In genomic region chr2:216554755-216555154, GRCh38 we compare ENCODE assay signal across 11 cellular contexts. TPM values are rescaled to one million over a fixed set of nuclear protein-coding genes. Genes with fewer than 3 reads are reported as not detected.
DNase-seq lines count a peak whose midpoint lies in the region; ATAC-seq and TF ChIP-seq lines count a peak whose summit lies in the region.
"Had no signal": no experiment of that assay in that cellular context is flagged by ENCODE, and none has a peak within 500 bp of the region (broad histone marks: within the 10 kb centered on the region; RNA-seq: fewer than 3 reads in every experiment).

No MANE protein-coding gene starts in this region.

- DNase-seq in GM23248 = no peak
- DNase-seq in breast epithelium (ENCODE audit: low spot score in 2 of 2) = peak in 1 of 2 donors; percentile 90
- DNase-seq in lung (ENCODE audit: low spot score) = no peak
- DNase-seq in stimulated activated CD8-positive, alpha-beta memory T cell treated with anti-CD3 and anti-CD28 coated beads, Interleukin-4, amount 100 ng/mL, for 48 hours = no peak
- no peak for DNase-seq in T-helper 9 cell
- DNase-seq in COR-L47 (lab: John Stamatoyannopoulos, UW) = no peak
- DNase-seq in HCEC 1CT = no peak
- DNase-seq: GDM1, T-helper 17 cell had no signal

- H3K4me2 ChIP-seq in BLaER1 = peak overlapping the region; percentile 80
- H3K4me2 ChIP-seq in GM23248 (ENCODE audit: unreplicated experiment) = peak overlapping the region; percentile 12
- H3K4me2 ChIP-seq: PC-9 had no signal

- H3K9me3 ChIP-seq in BLaER1 (no peaks in the 10 kb centered on the region), GM23248 (ENCODE audit: low read depth) (no peaks in the 10 kb centered on the region), breast epithelium (no peaks in the 10 kb centered on the region), lung (ENCODE audit: control insufficient read depth in 2 of 2, insufficient read depth in 1 of 2, low read length in 1 of 2) (no peaks in the 10 kb centered on the region)

- in situ Hi-C loops in GM23248 (cut with MboI) = no loop called here

- H3K36me3 ChIP-seq in BLaER1 (no peaks in the 10 kb centered on the region), GM23248 (ENCODE audit: low read depth) (no peaks in the 10 kb centered on the region), breast epithelium (no peaks in the 10 kb centered on the region), lung (ENCODE audit: control insufficient read depth in 2 of 2, insufficient read depth in 2 of 2, low read length in 2 of 2) (no peaks in the 10 kb centered on the region)

- intact Hi-C loops in breast epithelium (cut with DNase I; ENCODE audit: low total_unique reads) = loop anchor here (1.0 kb wide), 1 partner anchor 12 kb away; no protein-coding TSS in a partner anchor

- no peak overlapping the region for H2AFZ ChIP-seq in GM23248
- H2AFZ ChIP-seq: PC-9 had no signal

- H3K79me2 ChIP-seq in GM23248 (ENCODE audit: insufficient read depth) = no peaks in the 10 kb centered on the region

- H3K9ac ChIP-seq in BLaER1 (no peak overlapping the region), GM23248 (no peak overlapping the region)

- 83 to 95% methylated on average over 1 of the region's 1 CpG for WGBS in GM23248 (ENCODE audit: low coverage in 1 of 2, low lambda C conversion rate in 2 of 2, missing lambda C conversion rate in 2 of 2), 2 experiments
- 46 to 62% methylated on average over 1 of the region's 1 CpG for WGBS in lung, 2 donors

- H3K4me3 ChIP-seq in BLaER1 = no peak overlapping the region
- no peak overlapping the region for H3K4me3 ChIP-seq in GM23248
- H3K4me3 ChIP-seq in breast epithelium = no peak overlapping the region
- H3K4me3 ChIP-seq in lung = no peak overlapping the region
- H3K4me3 ChIP-seq: PC-9 had no signal

- H3K4me1 ChIP-seq in BLaER1 (peaks cover 38% of the 10 kb centered on the region), GM23248 (ENCODE audit: insufficient read depth) (peaks cover 67% of the 10 kb centered on the region), breast epithelium (no peaks in the 10 kb centered on the region), lung (ENCODE audit: control insufficient read depth in 2 of 2, insufficient read depth in 2 of 2, low read length in 2 of 2) (peaks cover 3 to 12% of the 10 kb centered on the region in 2 donors)

- peaks cover 15% of the 10 kb centered on the region; the same call in 1 of the 2 replicates for H3F3A ChIP-seq in GM23248 (ENCODE audit: insufficient read depth)

- ATAC-seq in lung (ENCODE audit: insufficient read depth, low FRiP score) = peak; percentile 2
- ATAC-seq: T-helper 17 cell had no signal

- H4K20me1 ChIP-seq in BLaER1 = peaks cover 29% of the 10 kb centered on the region
- H4K20me1 ChIP-seq in GM23248 (ENCODE audit: insufficient read depth) = no peaks in the 10 kb centered on the region

- no peak overlapping the region for H3K27ac ChIP-seq in BLaER1
- no peak overlapping the region for H3K27ac ChIP-seq in GM23248
- H3K27ac ChIP-seq in breast epithelium = peak overlapping the region; percentile 86 to 90
- peak overlapping the region in 1 of 2 donors; percentile 77 for H3K27ac ChIP-seq in lung (ENCODE audit: low read depth in 1 of 2, low read length in 1 of 2)
- H3K27ac ChIP-seq: PC-9 had no signal

- TF ChIP-seq POLR2A in breast epithelium (IDR thresholded peaks at IDR 0.05) = no peak

- H3K27me3 ChIP-seq in BLaER1 = peaks cover 39% of the 10 kb centered on the region
- no peaks in the 10 kb centered on the region for H3K27me3 ChIP-seq in GM23248 (replicated peaks; ENCODE audit: insufficient read depth)
- no peaks in the 10 kb centered on the region for H3K27me3 ChIP-seq in breast epithelium
- H3K27me3 ChIP-seq in lung (ENCODE audit: control insufficient read depth, insufficient read depth) = no peaks in the 10 kb centered on the region

- H3K9me2 ChIP-seq in GM23248 (ENCODE audit: insufficient read depth) = no peaks in the 10 kb centered on the region

- TF ChIP-seq CTCF in breast epithelium (IDR thresholded peaks at IDR 0.05) = no peak
- TF ChIP-seq CTCF in lung (IDR thresholded peaks at IDR 0.05; ENCODE audit: control extremely low read depth, extremely low read depth) = no peak

RNA-seq across cellular contexts. Expression of gene RPL37A, which starts 56.1 kb away (rescaled TPM):
- 979 and 1,006 TPM in 2 replicates for total RNA-seq in GM23248 (2014; rRNA removed; shearing (Covaris generic))
- polyA plus RNA-seq in GM23248 (2016; fragmentation: Nextera tagmentation; extraction: Ambion mirVana) (1,627 and 1,708 TPM in 2 replicates), lung (1,000 to 10,000 TPM; 3,426 to 4,048 TPM)
- total RNA-seq in breast epithelium (1,000 to 10,000 TPM; 1,604 to 2,277 (median 1,692) TPM), lung (1,000 to 10,000 TPM; 2,015 to 2,219 TPM)

Comparison
In these comparisons a context has a peak if more than half of its experiments do, and no peak if none do; other contexts are left out.
1. H3K27ac ChIP-seq: peak in breast epithelium (2 of 2); none in BLaER1 (single experiment) and GM23248 (single experiment).